ENCODE assay signal across 19 cellular contexts in the genomic region with DNA sequence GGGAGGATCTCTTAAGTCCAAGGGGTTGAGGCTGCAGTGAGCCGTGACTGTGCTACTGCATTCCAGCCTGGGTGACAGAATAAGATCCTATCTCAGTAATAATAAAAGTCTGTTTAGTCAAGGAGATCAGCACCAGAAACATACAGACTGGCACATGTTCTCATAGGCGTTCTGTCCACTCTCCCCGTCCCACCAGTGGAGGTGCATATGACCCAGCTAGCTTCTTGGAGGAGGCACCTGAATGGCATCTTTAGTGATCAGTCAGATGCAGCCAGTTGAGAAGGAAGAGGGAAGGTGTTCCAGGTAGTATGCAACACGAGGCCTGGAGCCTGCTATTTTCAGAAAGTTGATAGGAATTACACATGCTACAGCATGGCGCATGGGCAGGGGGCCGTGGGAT. TPM values are rescaled to one million over a fixed set of nuclear protein-coding genes. Genes with fewer than 3 reads are reported as not detected.
DNase-seq lines count a peak whose midpoint lies in the region; ATAC-seq and TF ChIP-seq lines count a peak whose summit lies in the region.
"Had no signal": no experiment of that assay in that cellular context is flagged by ENCODE, and none has a peak within 500 bp of the region (broad histone marks: within the 10 kb centered on the region; RNA-seq: fewer than 3 reads in every experiment).

No MANE protein-coding gene starts in this region.

- no peaks in the 10 kb centered on the region for H3K27me3 ChIP-seq in BLaER1 treated with 17β-estradiol and CSF1 and Interleukin-3, amounts not matched to agents 10 nM and 100 nM
- H3K27me3 ChIP-seq in CD4-positive, alpha-beta memory T cell (ENCODE audit: insufficient read depth, low read length) = no peaks in the 10 kb centered on the region
- H3K27me3 ChIP-seq: brain microvascular endothelial cell, upper lobe of left lung had no signal

- no peak overlapping the region for H3K4me3 ChIP-seq in BLaER1 treated with 17β-estradiol and CSF1 and Interleukin-3, amounts not matched to agents 10 nM and 100 nM
- H3K4me3 ChIP-seq in CD4-positive, alpha-beta memory T cell (ENCODE audit: low read length in 2 of 2) = peak overlapping the region in 1 of 2 donors; percentile 46
- no peak overlapping the region for H3K4me3 ChIP-seq in OCI-LY7 (ENCODE audit: low read depth, low read length, poor library complexity, severe bottlenecking)
- H3K4me3 ChIP-seq: lung, upper lobe of left lung had no signal

- CTCF ChIA-PET in CD4-positive, alpha-beta memory T cell (lab: Charles Lee; ENCODE audit: partially characterized antibody) = interaction anchor here (2.3 kb wide), 1 partner anchor 12 kb away, joined by 5 read pairs; no protein-coding TSS in a partner anchor
- CTCF ChIA-PET in OCI-LY7 (lab: Charles Lee; ENCODE audit: unreplicated experiment) = no interaction called here

- peaks cover 38 to 74% (median 55%) of the 10 kb centered on the region in 11 experiments for H3K36me3 ChIP-seq in BLaER1 treated with 17β-estradiol and CSF1 and Interleukin-3, amounts not matched to agents 10 nM and 100 nM
- H3K36me3 ChIP-seq in CD4-positive, alpha-beta memory T cell (ENCODE audit: insufficient read depth, low read length) = no peaks in the 10 kb centered on the region
- H3K36me3 ChIP-seq in OCI-LY7 (ENCODE audit: insufficient read depth, low read length) = no peaks in the 10 kb centered on the region

- no TSS peak for BruUV-seq in OCI-LY7 (replicated peaks; lab: Mats Ljungman, UMichigan)

- H2AFZ ChIP-seq in OCI-LY7 (ENCODE audit: low read length) = no peak overlapping the region

- no peaks in the 10 kb centered on the region for H3K9me2 ChIP-seq in OCI-LY7 (ENCODE audit: insufficient read depth, low read length)
- H3K9me2 ChIP-seq: SK-N-SH had no signal

- H3K36me3 Mint-ChIP-seq in CD4-positive, alpha-beta memory T cell = peaks cover 25 to 34% of the 10 kb centered on the region in 2 donors
- H3K36me3 Mint-ChIP-seq in activated T-helper 17 cell treated with anti-CD3 and anti-CD28 coated beads, Interleukin-2, amount 50 U/mL, for 72 hours (ENCODE audit: low read depth) = peaks cover 23% of the 10 kb centered on the region
- H3K36me3 Mint-ChIP-seq in naive thymus-derived CD8-positive, alpha-beta T cell = peaks cover 13 to 26% (median 19%) of the 10 kb centered on the region in 3 donors

- H3K27ac ChIP-seq in BLaER1 treated with 17β-estradiol and CSF1 and Interleukin-3, amounts not matched to agents 10 nM and 100 nM = peak overlapping the region in 9 of 11 experiments; percentile 75 to 89 (median 82); a peak in 16 of 22 replicates
- H3K27ac ChIP-seq in CD4-positive, alpha-beta memory T cell (ENCODE audit: low read depth, low read length) = peak overlapping the region; percentile 40
- H3K27ac ChIP-seq in OCI-LY7 (ENCODE audit: low read depth, low read length, poor library complexity, severe bottlenecking) = no peak overlapping the region
- H3K27ac ChIP-seq: brain microvascular endothelial cell had no signal

- peaks cover 67 to 99% (median 85%) of the 10 kb centered on the region in 4 donors for H3K4me1 Mint-ChIP-seq in CD4-positive, alpha-beta memory T cell
- peaks cover 45% of the 10 kb centered on the region for H3K4me1 Mint-ChIP-seq in activated T-helper 17 cell treated with anti-CD3 and anti-CD28 coated beads, Interleukin-2, amount 50 U/mL, for 72 hours
- H3K4me1 Mint-ChIP-seq in naive thymus-derived CD8-positive, alpha-beta T cell = peaks cover 59 to 97% (median 91%) of the 10 kb centered on the region in 4 donors

- peak overlapping the region in 7 of 8 donors; percentile 54 to 83 (median 77) for H3K4me3 Mint-ChIP-seq in CD4-positive, alpha-beta memory T cell
- H3K4me3 Mint-ChIP-seq in activated T-helper 17 cell treated with anti-CD3 and anti-CD28 coated beads, Interleukin-2, amount 50 U/mL, for 72 hours = peak overlapping the region; percentile 61
- H3K4me3 Mint-ChIP-seq in naive thymus-derived CD8-positive, alpha-beta T cell = peak overlapping the region; percentile 46 to 86 (median 78)

- peak overlapping the region in 8 of 11 experiments; percentile 67 to 97 (median 90); a peak in 13 of 22 replicates for H3K4me2 ChIP-seq in BLaER1 treated with 17β-estradiol and CSF1 and Interleukin-3, amounts not matched to agents 10 nM and 100 nM
- H3K4me2 ChIP-seq in OCI-LY7 (ENCODE audit: low read length) = no peak overlapping the region
- H3K4me2 ChIP-seq: SK-N-SH had no signal

- peaks cover 16 to 47% (median 34%) of the 10 kb centered on the region in 10 experiments for H3K4me1 ChIP-seq in BLaER1 treated with 17β-estradiol and CSF1 and Interleukin-3, amounts not matched to agents 10 nM and 100 nM
- H3K4me1 ChIP-seq in CD4-positive, alpha-beta memory T cell (ENCODE audit: insufficient read depth, low read length) = peaks cover 66% of the 10 kb centered on the region
- H3K4me1 ChIP-seq in OCI-LY7 (ENCODE audit: insufficient read depth, low read length, poor library complexity, severe bottlenecking) = no peaks in the 10 kb centered on the region

- TF ChIP-seq CTCF in OCI-LY7 (conservative IDR thresholded peaks at IDR 0.05; ENCODE audit: low read length) (no peak), GM10266 (IDR thresholded peaks at IDR 0.05; ENCODE audit: control insufficient read depth, insufficient read depth, low read depth, missing control alignments) (no peak)

- H3K9me3 ChIP-seq in BLaER1 treated with 17β-estradiol and CSF1 and Interleukin-3, amounts not matched to agents 10 nM and 100 nM (replicated peaks in 1 of 11) = peaks cover 30 to 57% (median 42%) of the 10 kb centered on the region in 11 experiments
- no peaks in the 10 kb centered on the region for H3K9me3 ChIP-seq in CD4-positive, alpha-beta memory T cell (ENCODE audit: control insufficient read depth in 1 of 2, low read length in 2 of 2)
- H3K9me3 ChIP-seq in OCI-LY7 (ENCODE audit: low read length) = no peaks in the 10 kb centered on the region

- peak overlapping the region; percentile 90 to 99 (median 98) for H3K27ac Mint-ChIP-seq in CD4-positive, alpha-beta memory T cell
- H3K27ac Mint-ChIP-seq in activated T-helper 17 cell treated with anti-CD3 and anti-CD28 coated beads, Interleukin-2, amount 50 U/mL, for 72 hours = peak overlapping the region; percentile 73
- H3K27ac Mint-ChIP-seq in naive thymus-derived CD8-positive, alpha-beta T cell = peak overlapping the region; percentile 93 to 98 (median 95)

- H3K9me3 Mint-ChIP-seq in CD4-positive, alpha-beta memory T cell = peaks cover 0 to 16% (median 11%) of the 10 kb centered on the region in 8 donors
- peaks cover 9% of the 10 kb centered on the region for H3K9me3 Mint-ChIP-seq in activated T-helper 17 cell treated with anti-CD3 and anti-CD28 coated beads, Interleukin-2, amount 50 U/mL, for 72 hours
- H3K9me3 Mint-ChIP-seq in naive thymus-derived CD8-positive, alpha-beta T cell = peaks cover 0 to 26% (median 13%) of the 10 kb centered on the region in 9 donors

- POLR2A ChIA-PET in CD4-positive, alpha-beta memory T cell (lab: Charles Lee; ENCODE audit: partially characterized antibody) = interaction anchor here (1.3 to 2.7 kb wide), 3 partner anchors 9 to 56 kb away, joined by 3 to 28 read pairs (median 3); no protein-coding TSS in a partner anchor
- POLR2A ChIA-PET in naive thymus-derived CD8-positive, alpha-beta T cell (lab: Charles Lee) = interaction anchor here (1.6 to 5.4 kb wide), 2 partner anchors 21 to 56 kb away, joined by 3 to 33 read pairs; no protein-coding TSS in a partner anchor
- POLR2A ChIA-PET in OCI-LY7 (lab: Charles Lee) = no interaction called here

- intact Hi-C loops in CD4-positive, alpha-beta memory T cell (cut with micrococcal nuclease) = no loop called here
- intact Hi-C loops in OCI-LY7 (cut with micrococcal nuclease; ENCODE audit: unreplicated experiment) = no loop called here

- H3K9ac ChIP-seq in BLaER1 treated with 17β-estradiol and CSF1 and Interleukin-3, amounts not matched to agents 10 nM and 100 nM = peak overlapping the region in 3 of 11 experiments; percentile 61 to 72 (median 68); a peak in 4 of 22 replicates
- H3K9ac ChIP-seq: SK-N-SH had no signal

- H3K27me3 Mint-ChIP-seq in CD4-positive, alpha-beta memory T cell = no peaks in the 10 kb centered on the region
- no peaks in the 10 kb centered on the region for H3K27me3 Mint-ChIP-seq in activated T-helper 17 cell treated with anti-CD3 and anti-CD28 coated beads, Interleukin-2, amount 50 U/mL, for 72 hours
- no peaks in the 10 kb centered on the region for H3K27me3 Mint-ChIP-seq in naive thymus-derived CD8-positive, alpha-beta T cell

- no peak for DNase-seq in CD4-positive, alpha-beta memory T cell
- DNase-seq in naive thymus-derived CD8-positive, alpha-beta T cell = no peak
- DNase-seq in OCI-LY7 (ENCODE audit: low spot score) (no peak), GM10266 (ENCODE audit: extremely low spot score) (no peak)
- DNase-seq: activated effector memory CD4-positive, alpha-beta T cell treated with anti-CD3 and anti-CD28 coated beads, Interleukin-2, amount 50 U/mL, for 16 hours; activated T-cell treated with anti-CD3 and anti-CD28 coated beads for 4 hours; brain microvascular endothelial cell; effector CD8-positive, alpha-beta T cell; OCI-M1; posterior cingulate gyrus; right cardiac atrium; SK-N-SH; stimulated activated CD4-positive, alpha-beta T cell treated with anti-CD3 and anti-CD28 coated beads, Interleukin-2, amount 100 ng/mL, for 48 hours; T1000; upper lobe of left lung had no signal

- no peaks in the 10 kb centered on the region for H3K79me2 ChIP-seq in OCI-LY7 (ENCODE audit: insufficient read depth, low read depth, low read length)

- ATAC-seq in activated T-helper 17 cell treated with anti-CD3 and anti-CD28 coated beads, Interleukin-2, amount 50 U/mL, for 72 hours (replicated peaks) = no peak
- ATAC-seq in naive thymus-derived CD8-positive, alpha-beta T cell = no peak
- ATAC-seq in HG02938 (IDR thresholded peaks at IDR 0.05; ENCODE audit: unreplicated experiment) = no peak
- ATAC-seq: right cardiac atrium had no signal

- no peaks in the 10 kb centered on the region for H4K20me1 ChIP-seq in BLaER1 treated with 17β-estradiol and CSF1 and Interleukin-3, amounts not matched to agents 10 nM and 100 nM
- no peaks in the 10 kb centered on the region for H4K20me1 ChIP-seq in OCI-LY7 (ENCODE audit: insufficient read depth, low read length)

RNA-seq across cellular contexts. Expression of a gene that starts 45.3 kb away (rescaled TPM):
- 10 to 100 TPM; 25.0 to 31.2 TPM for total RNA-seq in CD4-positive, alpha-beta memory T cell
- polyA plus RNA-seq in CD4-positive, alpha-beta memory T cell = 10 to 100 TPM in 1 of 2 donors, 1 to 10 TPM in 1; 1.1 to 18.9 TPM
- 10 to 100 TPM; 10.7 to 16.2 TPM for total RNA-seq in activated T-helper 17 cell treated with anti-CD3 and anti-CD28 coated beads, Interleukin-2, amount 50 U/mL, for 72 hours
- total RNA-seq in naive thymus-derived CD8-positive, alpha-beta T cell = 10 to 100 TPM; 14.9 to 15.7 TPM
- 10 to 100 TPM in 1 of 3 donors, 1 to 10 TPM in 2; 6.8 to 12.6 (median 8.9) TPM for polyA plus RNA-seq in naive thymus-derived CD8-positive, alpha-beta T cell
- total RNA-seq in OCI-LY7 (2014; rRNA removed; shearing (Covaris generic)) = 0.47 and 0.67 TPM in 2 replicates
- total RNA-seq in OCI-LY7 (2022) = 0.68 and 1.5 TPM in 2 replicates

Comparison
In these comparisons a context has a peak if more than half of its experiments do, and no peak if none do; other contexts are left out.
1. RNA of a gene that starts 45.3 kb away (total RNA-seq): 25.0 to 31.2 TPM in CD4-positive, alpha-beta memory T cell, 10.7 to 16.2 TPM in activated T-helper 17 cell treated with anti-CD3 and anti-CD28 coated beads, Interleukin-2, amount 50 U/mL, for 72 hours and 14.9 to 15.7 TPM in naive thymus-derived CD8-positive, alpha-beta T cell; 0.47 to 1.5 TPM in OCI-LY7; every median in the first group is over 4 times any median in the second.
2. Peak in every context shown above with its lines, with median percentiles within 50 percentile points of each other: H3K27ac Mint-ChIP-seq and H3K4me3 Mint-ChIP-seq.